13 cellular contexts compared by ENCODE assay signal in genomic region chr6:147131728-147132127, GRCh38.
DNase-seq lines count a peak whose midpoint lies in the region; ATAC-seq and TF ChIP-seq lines count a peak whose summit lies in the region.
"Had no signal": no experiment of that assay in that cellular context is flagged by ENCODE, and none has a peak within 500 bp of the region (broad histone marks: within the 10 kb centered on the region; RNA-seq: fewer than 3 reads in every experiment).

No MANE protein-coding gene starts in this region.

- H3K4me2 ChIP-seq in fibroblast of lung (ENCODE audit: extremely low read depth, insufficient read depth, low read length), result no peak overlapping the region

- no peak overlapping the region for H3K4me3 ChIP-seq in fibroblast of lung (replicated peaks in 1 of 4; ENCODE audit: control extremely low read depth in 1 of 4, insufficient read depth in 1 of 4, low read depth in 3 of 4, low read length in 4 of 4)

- no peaks in the 10 kb centered on the region for H3K36me3 ChIP-seq in fibroblast of lung (ENCODE audit: control insufficient read depth, insufficient read depth, low read length)

- H3K4me3 Mint-ChIP-seq in stimulated activated naive CD8-positive, alpha-beta T cell treated with anti-CD3 and anti-CD28 coated beads, Interleukin-15, amount 100 ng/mL, for 72 hours, result no peak overlapping the region

- DNase-seq in NCI-H2196 (lab: John Stamatoyannopoulos, UW; ENCODE audit: unreplicated experiment) (peak; percentile 17), NCI-H2196 treated with DMSO at 0.1 percent for 48 hours (lab: John Stamatoyannopoulos, UW; ENCODE audit: unreplicated experiment) (no peak), NOMO-1 treated with dmso at 0.1 percent for 144 hours (lab: John Stamatoyannopoulos, UW; ENCODE audit: unreplicated experiment) (peak; percentile 27), fibroblast of lung (ENCODE audit: low read depth in 2 of 2) (peak; percentile 38 to 63), pons (ENCODE audit: low spot score) (peak; percentile 22)
- no peak for DNase-seq in stimulated activated naive CD8-positive, alpha-beta T cell treated with anti-CD3 and anti-CD28 coated beads, Interleukin-15, amount 100 ng/mL, for 72 hours
- DNase-seq: NCI-H1694 treated with DMSO at 0.1 percent for 48 hours; posterior cingulate gyrus; stimulated activated CD4-positive, alpha-beta T cell treated with anti-CD3 and anti-CD28 coated beads, Interleukin-4, amount 100 ng/mL, for 1 hour had no signal

- H3K4me1 ChIP-seq in fibroblast of lung (ENCODE audit: control insufficient read depth, extremely low read depth, insufficient read depth, low read length), result peaks cover 4% of the 10 kb centered on the region

- H2AFZ ChIP-seq in fibroblast of lung (ENCODE audit: low read length), result no peak overlapping the region

- no peaks in the 10 kb centered on the region for H3K27me3 ChIP-seq in fibroblast of lung (ENCODE audit: control insufficient read depth, insufficient read depth, low read length)

- no peaks in the 10 kb centered on the region for H3K9me3 ChIP-seq in fibroblast of lung (ENCODE audit: control insufficient read depth, insufficient read depth, low read depth, low read length)

- no peaks in the 10 kb centered on the region for H3K4me1 Mint-ChIP-seq in stimulated activated naive CD8-positive, alpha-beta T cell treated with anti-CD3 and anti-CD28 coated beads, Interleukin-15, amount 100 ng/mL, for 72 hours

- no peak overlapping the region for H3K27ac ChIP-seq in fibroblast of lung (ENCODE audit: insufficient read depth, low read length)
- H3K27ac ChIP-seq: VCaP had no signal

- no peak overlapping the region for H3K27ac Mint-ChIP-seq in stimulated activated naive CD8-positive, alpha-beta T cell treated with anti-CD3 and anti-CD28 coated beads, Interleukin-15, amount 100 ng/mL, for 72 hours

- no peak for TF ChIP-seq CTCF in fibroblast of lung (conservative IDR thresholded peaks at IDR 0.05 in 1 of 2, IDR thresholded peaks at IDR 0.05 in 1 of 2; ENCODE audit: low read depth in 1 of 2, low read length in 2 of 2)

- H4K20me1 ChIP-seq in fibroblast of lung (ENCODE audit: control insufficient read depth, extremely low read depth, insufficient read depth, low read length), result no peaks in the 10 kb centered on the region

- peaks cover 0 to 4% of the 10 kb centered on the region in 2 donors for H3K9me3 Mint-ChIP-seq in stimulated activated naive CD8-positive, alpha-beta T cell treated with anti-CD3 and anti-CD28 coated beads, Interleukin-15, amount 100 ng/mL, for 72 hours

- H3K9ac ChIP-seq in fibroblast of lung (ENCODE audit: insufficient read depth, low read length), result no peak overlapping the region

- H3K79me2 ChIP-seq in fibroblast of lung (ENCODE audit: control insufficient read depth, insufficient read depth, low read length), result no peaks in the 10 kb centered on the region

- H3K27me3 Mint-ChIP-seq in stimulated activated naive CD8-positive, alpha-beta T cell treated with anti-CD3 and anti-CD28 coated beads, Interleukin-15, amount 100 ng/mL, for 72 hours, result no peaks in the 10 kb centered on the region

- no peak for ATAC-seq in HG03378 (IDR thresholded peaks at IDR 0.05; ENCODE audit: unreplicated experiment)
- ATAC-seq in GM21423 (IDR thresholded peaks at IDR 0.05; ENCODE audit: unreplicated experiment), result no peak
- ATAC-seq in stimulated activated naive CD8-positive, alpha-beta T cell treated with anti-CD3 and anti-CD28 coated beads, Interleukin-15, amount 100 ng/mL, for 72 hours, result no peak
- ATAC-seq: left lobe of liver had no signal

Comparison
In these comparisons a context has a peak if more than half of its experiments do, and no peak if none do; other contexts are left out.
1. DNase-seq: peak in NCI-H2196 (single experiment), NOMO-1 treated with dmso at 0.1 percent for 144 hours (single experiment), fibroblast of lung (2 of 2) and pons (single experiment); none in NCI-H2196 treated with DMSO at 0.1 percent for 48 hours (single experiment) and stimulated activated naive CD8-positive, alpha-beta T cell treated with anti-CD3 and anti-CD28 coated beads, Interleukin-15, amount 100 ng/mL, for 72 hours (0 of 2).